In the genomic region with DNA sequence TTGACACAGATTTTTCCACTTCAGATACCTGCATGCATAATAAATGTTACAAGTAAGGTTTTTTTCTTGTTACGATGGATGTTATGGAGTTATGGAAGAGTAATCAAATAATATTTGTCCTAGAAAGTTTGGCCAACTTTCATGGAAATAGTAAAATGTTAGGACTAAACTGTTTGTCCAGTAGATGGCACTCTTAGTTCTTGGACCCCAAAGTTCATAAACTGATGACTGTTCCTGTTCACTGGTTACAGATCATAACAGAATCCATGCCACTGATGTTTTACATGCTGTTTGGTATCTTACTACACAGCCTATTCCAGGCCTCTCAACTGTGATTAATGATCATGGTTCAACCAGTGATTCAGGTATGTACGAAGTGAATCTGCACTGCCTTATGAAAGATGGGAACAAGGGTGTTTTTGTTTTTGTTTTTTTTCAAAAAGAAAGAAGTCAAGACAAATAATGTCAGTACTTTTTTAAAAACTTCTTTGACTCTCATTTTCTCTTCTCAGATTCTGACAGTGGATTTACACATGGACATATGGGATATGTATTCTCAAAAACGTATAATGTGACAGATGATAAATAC, we compare ENCODE assay signal across 9 cellular contexts. TPM values are rescaled to one million over a fixed set of nuclear protein-coding genes. Genes with fewer than 3 reads are reported as not detected.
A peak's percentile ranks its signal among the peaks of the same experiment; 100 is the strongest.
DNase-seq lines count a peak whose midpoint lies in the region; ATAC-seq and TF ChIP-seq lines count a peak whose summit lies in the region.
"Had no signal": no experiment of that assay in that cellular context is flagged by ENCODE, and none has a peak within 500 bp of the region (broad histone marks: within the 10 kb centered on the region; RNA-seq: fewer than 3 reads in every experiment).

No MANE protein-coding gene starts in this region.

- DNase-seq in GM04503 (ENCODE audit: low read depth), result peak; percentile 8
- peak; percentile 22 for DNase-seq in SK-N-MC (ENCODE audit: low read depth, low spot score)
- DNase-seq in glutamatergic neuron, result no peak
- DNase-seq in stomach, result no peak
- DNase-seq in activated CD4-positive, alpha-beta T cell treated with anti-CD3 and anti-CD28 coated beads, Interleukin-2, amount 50 U/mL, for 48 hours, result no peak
- DNase-seq in effector memory CD4-positive, alpha-beta T cell, result no peak

- H3K9me3 ChIP-seq in SK-N-MC (ENCODE audit: low read depth, low read length) (no peaks in the 10 kb centered on the region), stomach (no peaks in the 10 kb centered on the region)
- H3K9me3 ChIP-seq in effector memory CD4-positive, alpha-beta T cell (ENCODE audit: control insufficient read depth, low read length), result no peaks in the 10 kb centered on the region

- H3K4me3 Mint-ChIP-seq in glutamatergic neuron (ENCODE audit: unreplicated experiment), result no peak overlapping the region

- no peaks in the 10 kb centered on the region for H3K36me3 Mint-ChIP-seq in glutamatergic neuron (ENCODE audit: unreplicated experiment)

- H3K27ac Mint-ChIP-seq in glutamatergic neuron (ENCODE audit: unreplicated experiment), result no peak overlapping the region

- no peak for TF ChIP-seq POLR2A in stomach (IDR thresholded peaks at IDR 0.05)

- no peak for TF ChIP-seq EP300 in stomach (IDR thresholded peaks at IDR 0.05)

- no peaks in the 10 kb centered on the region for H3K4me1 ChIP-seq in KMS-11 (ENCODE audit: low read depth, poor library complexity, severe bottlenecking)
- H3K4me1 ChIP-seq in stomach, result no peaks in the 10 kb centered on the region
- no peaks in the 10 kb centered on the region for H3K4me1 ChIP-seq in effector memory CD4-positive, alpha-beta T cell (ENCODE audit: control insufficient read depth, insufficient read depth, low read length, poor library complexity, severe bottlenecking)

- no peak overlapping the region for H2AFZ ChIP-seq in KMS-11 (ENCODE audit: low read depth)

- intact Hi-C loops in stomach (cut with DNase I; ENCODE audit: low total_unique reads), result no loop called here

- H3K79me2 ChIP-seq in KMS-11 (ENCODE audit: insufficient read depth, low read depth), result no peaks in the 10 kb centered on the region

- WGBS in stomach, 5 donors, result 35 to 57% (median 43%) methylated on average over 3 of the region's 3 CpGs

- H3K27me3 Mint-ChIP-seq in glutamatergic neuron (ENCODE audit: unreplicated experiment), result no peaks in the 10 kb centered on the region

- H3K4me3 ChIP-seq in KMS-11 (IDR thresholded peaks at IDR 0.05; ENCODE audit: insufficient read depth, low read depth, low read length), result no peak overlapping the region
- H3K4me3 ChIP-seq in SK-N-MC, result no peak overlapping the region
- no peak overlapping the region for H3K4me3 ChIP-seq in stomach
- no peak overlapping the region for H3K4me3 ChIP-seq in effector memory CD4-positive, alpha-beta T cell (ENCODE audit: insufficient read depth, low read depth, low read length, poor library complexity, severe bottlenecking)

- no peaks in the 10 kb centered on the region for H4K20me1 ChIP-seq in KMS-11 (ENCODE audit: insufficient read depth)

- H3K9ac ChIP-seq in KMS-11 (no peak overlapping the region), SK-N-MC (ENCODE audit: insufficient read length) (no peak overlapping the region)

- TF ChIP-seq CTCF in KMS-11 (conservative IDR thresholded peaks at IDR 0.05; ENCODE audit: low read depth, low read length) (peak; percentile 64), glutamatergic neuron (IDR thresholded peaks at IDR 0.05; ENCODE audit: partially characterized antibody, unreplicated experiment) (peak; percentile 62), stomach (IDR thresholded peaks at IDR 0.05) (peak in 4 of 7 experiments; percentile 15 to 48 (median 38))

- no peaks in the 10 kb centered on the region for H3K9me3 Mint-ChIP-seq in glutamatergic neuron (ENCODE audit: unreplicated experiment)

- H3K27me3 ChIP-seq in KMS-11 (ENCODE audit: insufficient read depth, low read depth), result no peaks in the 10 kb centered on the region
- H3K27me3 ChIP-seq in stomach, result no peaks in the 10 kb centered on the region
- no peaks in the 10 kb centered on the region for H3K27me3 ChIP-seq in effector memory CD4-positive, alpha-beta T cell (replicated peaks; ENCODE audit: control insufficient read depth, insufficient read depth, low read length, poor library complexity, severe bottlenecking)

- H3K36me3 ChIP-seq in KMS-11 (ENCODE audit: insufficient read depth) (no peaks in the 10 kb centered on the region), SK-N-MC (ENCODE audit: insufficient read depth, low read length) (no peaks in the 10 kb centered on the region), stomach (peaks cover 0 to 8% (median 0%) of the 10 kb centered on the region in 4 donors)
- no peaks in the 10 kb centered on the region for H3K36me3 ChIP-seq in effector memory CD4-positive, alpha-beta T cell (ENCODE audit: control insufficient read depth, insufficient read depth, low read length)

- no peak for ATAC-seq in HG03196 (IDR thresholded peaks at IDR 0.05; ENCODE audit: unreplicated experiment)

- H3K27ac ChIP-seq in KMS-11 (no peak overlapping the region), SK-N-MC (no peak overlapping the region), stomach (no peak overlapping the region)
- no peak overlapping the region for H3K27ac ChIP-seq in effector memory CD4-positive, alpha-beta T cell (ENCODE audit: insufficient read depth, low read length, poor library complexity, severe bottlenecking)

- no peaks in the 10 kb centered on the region for H3K4me1 Mint-ChIP-seq in glutamatergic neuron (ENCODE audit: low read depth, unreplicated experiment)

- H3K4me2 ChIP-seq in KMS-11, result no peak overlapping the region

RNA-seq across cellular contexts. Expression of gene SLCO1C1, which starts 48.8 kb away (rescaled TPM):
- total RNA-seq in glutamatergic neuron (ENCODE audit: unreplicated experiment) (not detected), stomach (1 to 10 TPM in 1 of 5 donors, not detected in 4; 3.7 TPM)
- polyA plus RNA-seq in stomach, result 1 to 10 TPM in 1 of 3 donors, under 1 TPM in 1, not detected in 1; 0.20 to 3.1 TPM
- total RNA-seq: skeletal muscle tissue had no signal

Comparison
In these comparisons a context has a peak if more than half of its experiments do, and no peak if none do; other contexts are left out.
1. DNase-seq: peak in GM04503 (single experiment) and SK-N-MC (single experiment); none in glutamatergic neuron (single experiment), stomach (single experiment), activated CD4-positive, alpha-beta T cell treated with anti-CD3 and anti-CD28 coated beads, Interleukin-2, amount 50 U/mL, for 48 hours (0 of 2) and effector memory CD4-positive, alpha-beta T cell (0 of 3).
2. Peak in every context shown above with its lines, with median percentiles within 50 percentile points of each other: CTCF ChIP-seq.